8 cellular contexts compared by ENCODE assay signal in genomic region chr7:149144436-149144922, GRCh38. TPM values are rescaled to one million over a fixed set of nuclear protein-coding genes. Genes with fewer than 3 reads are reported as not detected.
DNase-seq lines count a peak whose midpoint lies in the region; ATAC-seq and TF ChIP-seq lines count a peak whose summit lies in the region.
"Not testable (repeated sequence)": the region's sequence is repeated elsewhere in the genome, so short reads cannot be mapped to it uniquely, and the experiment has no call there.

No MANE protein-coding gene starts in this region.

- H3K4me3 Mint-ChIP-seq in GM23338 (peak overlapping the region; percentile 54), MCF 10A (ENCODE audit: unreplicated experiment) (peak overlapping the region; percentile 47)

- peak; percentile 63 for DNase-seq in GM23338 (ENCODE audit: low spot score)
- not testable (repeated sequence) for DNase-seq in LNCaP clone FGC (ENCODE audit: low read depth); RWPE1 (ENCODE audit: low spot score); esophagus squamous epithelium (lab: John Stamatoyannopoulos, UW); smooth muscle cell (lab: John Stamatoyannopoulos, UW; ENCODE audit: unreplicated experiment)
- DNase-seq in MCF 10A (ENCODE audit: unreplicated experiment), result peak; percentile 69
- DNase-seq in mesendoderm, result peak; percentile 30

- peak overlapping the region; percentile 57 for H3K4me2 ChIP-seq in GM23338
- H3K4me2 ChIP-seq in mesendoderm (ENCODE audit: low read length), result not testable (repeated sequence)
- H3K4me2 ChIP-seq in smooth muscle cell, result peak overlapping the region; percentile 37

- peaks cover 38% of the 10 kb centered on the region for H3K4me1 Mint-ChIP-seq in GM23338
- not testable (repeated sequence) for H3K4me1 Mint-ChIP-seq in MCF 10A (ENCODE audit: insufficient read depth, unreplicated experiment)

- H3K27ac Mint-ChIP-seq in GM23338, result peak overlapping the region; percentile 97
- H3K27ac Mint-ChIP-seq in MCF 10A (ENCODE audit: low read depth, unreplicated experiment), result not testable (repeated sequence)

- CTCF ChIA-PET in RWPE1 (lab: Yijun Ruan, JAX), result not testable (repeated sequence)
- CTCF ChIA-PET in MCF 10A (lab: Yijun Ruan, JAX), result interaction anchor here (0.7 to 1.6 kb wide), 2 partner anchors 17 to 18 kb away, joined by 3 to 4 read pairs; partner anchors contain the start of gene ZNF425

- H3K9me2 ChIP-seq in GM23338 (ENCODE audit: insufficient read depth), result not testable (repeated sequence)

- H3K9ac ChIP-seq in mesendoderm (ENCODE audit: low read length); smooth muscle cell (ENCODE audit: low read depth): not testable (repeated sequence)

- not testable (repeated sequence) for H2BK5ac ChIP-seq in mesendoderm (ENCODE audit: low read length)

- H3K27me3 Mint-ChIP-seq in GM23338 (ENCODE audit: insufficient read depth, low read depth, poor library complexity), result peaks cover 19% of the 10 kb centered on the region
- H3K27me3 Mint-ChIP-seq in MCF 10A (ENCODE audit: insufficient read depth, unreplicated experiment), result not testable (repeated sequence)

- H2AK5ac ChIP-seq in mesendoderm (ENCODE audit: low read length), result not testable (repeated sequence)

- not testable (repeated sequence) for H4K20me1 ChIP-seq in GM23338 (replicated peaks; ENCODE audit: insufficient read depth)
- peaks cover 10% of the 10 kb centered on the region for H4K20me1 ChIP-seq in smooth muscle cell (ENCODE audit: low read depth)

- H3K27ac ChIP-seq in 22Rv1, result peak overlapping the region; percentile 91
- peak overlapping the region; percentile 97 for H3K27ac ChIP-seq in GM23338 (ENCODE audit: low read depth)
- H3K27ac ChIP-seq in RWPE1, result peak overlapping the region; percentile 73
- peak overlapping the region; percentile 60 to 97 (median 82) for H3K27ac ChIP-seq in esophagus squamous epithelium
- not testable (repeated sequence) for H3K27ac ChIP-seq in mesendoderm (ENCODE audit: low read depth, low read length)
- peak overlapping the region; percentile 99 for H3K27ac ChIP-seq in smooth muscle cell (ENCODE audit: low read depth)

- H3K4me1 ChIP-seq in GM23338 (ENCODE audit: insufficient read depth), result peaks cover 11% of the 10 kb centered on the region
- H3K4me1 ChIP-seq in esophagus squamous epithelium, result peaks cover 16 to 46% (median 25%) of the 10 kb centered on the region in 3 donors
- not testable (repeated sequence) for H3K4me1 ChIP-seq in mesendoderm (ENCODE audit: control insufficient read depth, low read depth, low read length); smooth muscle cell (ENCODE audit: low read depth)

- TF ChIP-seq CTCF in 22Rv1 (IDR thresholded peaks at IDR 0.05); GM23338 (conservative IDR thresholded peaks at IDR 0.05; ENCODE audit: low read depth in 2 of 2); LNCaP clone FGC (IDR thresholded peaks at IDR 0.05; ENCODE audit: control insufficient read depth, extremely low read depth, insufficient read depth); RWPE1 (conservative IDR thresholded peaks at IDR 0.05; ENCODE audit: low read depth); MCF 10A (IDR thresholded peaks at IDR 0.05; ENCODE audit: unreplicated experiment); esophagus squamous epithelium (IDR thresholded peaks at IDR 0.05); smooth muscle cell (IDR thresholded peaks at IDR 0.05; ENCODE audit: borderline replicate concordance, insufficient read depth, poor library complexity, severe bottlenecking): not testable (repeated sequence)

- not testable (repeated sequence) for TF ChIP-seq POLR2A in esophagus squamous epithelium (IDR thresholded peaks at IDR 0.05)

- not testable (repeated sequence) for BruUV-seq in MCF 10A (replicated peaks; lab: Mats Ljungman, UMichigan)

- intact Hi-C loops in MCF 10A (cut with micrococcal nuclease); esophagus squamous epithelium (cut with DNase I): not testable (repeated sequence)

- peaks cover 34% of the 10 kb centered on the region for H3K79me2 ChIP-seq in GM23338 (replicated peaks; ENCODE audit: insufficient read depth)
- H3K79me2 ChIP-seq in mesendoderm (ENCODE audit: control insufficient read depth, insufficient read depth, low read length), result peaks cover 16% of the 10 kb centered on the region
- H3K79me2 ChIP-seq in smooth muscle cell (ENCODE audit: low read depth), result peaks cover 18% of the 10 kb centered on the region

- H3K79me1 ChIP-seq in mesendoderm (ENCODE audit: low read length), result not testable (repeated sequence)

- H3K56ac ChIP-seq in mesendoderm (ENCODE audit: low read length), result peak overlapping the region; percentile 15

- H3K4me3 ChIP-seq in GM23338 (peak overlapping the region; percentile 31), LNCaP clone FGC (ENCODE audit: low read depth, low read length) (peak overlapping the region; percentile 31), esophagus squamous epithelium (peak overlapping the region in 3 of 4 donors; percentile 15 to 39 (median 28))
- not testable (repeated sequence) for H3K4me3 ChIP-seq in mesendoderm (ENCODE audit: low read length); smooth muscle cell

- 33 to 58% methylated on average over 14 of the region's 14 CpGs for WGBS in esophagus squamous epithelium, 2 donors
- no CpG with 5 or more reads among the region's 14 CpGs for WGBS in mesendoderm (ENCODE audit: extremely low coverage, insufficient coverage, low lambda C conversion rate)
- 20% methylated on average over 14 of the region's 14 CpGs for WGBS in smooth muscle cell (ENCODE audit: low lambda C conversion rate)

- not testable (repeated sequence) for H2BK15ac ChIP-seq in mesendoderm (replicated peaks; ENCODE audit: low read depth)

- H3K4ac ChIP-seq in mesendoderm (ENCODE audit: low read depth, low read length), result not testable (repeated sequence)

- not testable (repeated sequence) for H2BK120ac ChIP-seq in mesendoderm (ENCODE audit: low read depth, low read length)

- peaks cover 21% of the 10 kb centered on the region for H3K36me3 Mint-ChIP-seq in GM23338 (ENCODE audit: low read depth)
- H3K36me3 Mint-ChIP-seq in MCF 10A (ENCODE audit: insufficient read depth, unreplicated experiment), result not testable (repeated sequence)

- not testable (repeated sequence) for H3K9me3 Mint-ChIP-seq in GM23338; MCF 10A (ENCODE audit: unreplicated experiment)

- H3K9me3 ChIP-seq in esophagus squamous epithelium; smooth muscle cell (replicated peaks; ENCODE audit: low read depth): not testable (repeated sequence)

- not testable (repeated sequence) for H3F3A ChIP-seq in GM23338 (replicated peaks; ENCODE audit: low read depth); smooth muscle cell (ENCODE audit: low read depth)

- ATAC-seq in GM23338, result peak; percentile 2; the same call in 2 of the 3 replicates

- not testable (repeated sequence) for H3K23ac ChIP-seq in mesendoderm (ENCODE audit: low read length)

- not testable (repeated sequence) for H3K36me3 ChIP-seq in GM23338 (ENCODE audit: insufficient read depth); esophagus squamous epithelium; mesendoderm (ENCODE audit: control insufficient read depth, insufficient read depth, low read length); smooth muscle cell (ENCODE audit: low read depth)

- peak overlapping the region; percentile 46 for H3K18ac ChIP-seq in mesendoderm (ENCODE audit: low read length)

- H2AFZ ChIP-seq in GM23338; smooth muscle cell (ENCODE audit: low read depth): not testable (repeated sequence)

- not testable (repeated sequence) for H4K8ac ChIP-seq in mesendoderm (ENCODE audit: low read depth, low read length)

- POLR2A ChIA-PET in RWPE1 (lab: Yijun Ruan, JAX; ENCODE audit: low non-redundant PET), result not testable (repeated sequence)
- POLR2A ChIA-PET in MCF 10A (lab: Yijun Ruan, JAX), result interaction anchor here (0.8 to 1.7 kb wide), 3 partner anchors 9 to 52 kb away, joined by 3 to 19 read pairs (median 5); partner anchors contain the start of gene ZNF425

- H3K27me3 ChIP-seq in GM23338 (ENCODE audit: insufficient read depth); esophagus squamous epithelium; mesendoderm (ENCODE audit: insufficient read depth, low read length, poor library complexity); smooth muscle cell (ENCODE audit: low read depth): not testable (repeated sequence)

- H4K5ac ChIP-seq in mesendoderm (ENCODE audit: low read length), result not testable (repeated sequence)

RNA-seq across cellular contexts. Expression of gene ZNF398, which starts 2.8 kb away (rescaled TPM):
- total RNA-seq in GM23338 (2014; rRNA removed; shearing (Covaris generic)), result 92.7 and 99.6 TPM in 2 replicates
- 18.2 and 20.7 TPM in 2 replicates for polyA plus RNA-seq in GM23338 (2016; fragmentation: Nextera tagmentation; extraction: Ambion mirVana)
- 13.8 and 15.7 TPM in 2 replicates for total RNA-seq in MCF 10A (2022)
- total RNA-seq in esophagus squamous epithelium, result 10 to 100 TPM in 3 of 4 donors, 1 to 10 TPM in 1; 8.9 to 20.8 (median 12.6) TPM
- polyA plus RNA-seq in mesendoderm (2013, experiment 1 of 2), result 9.1 TPM
- 9.8 TPM for polyA plus RNA-seq in mesendoderm (2013, experiment 2 of 2)
- 12.4 and 15.1 TPM in 2 replicates for total RNA-seq in smooth muscle cell
- 8.8 and 9.0 TPM in 2 replicates for polyA plus RNA-seq in smooth muscle cell

RNA-seq across cellular contexts. Expression of gene ZNF425, which starts 18.4 kb away (rescaled TPM):
- total RNA-seq in GM23338 (2014; rRNA removed; shearing (Covaris generic)), result 4.3 and 5.0 TPM in 2 replicates
- polyA plus RNA-seq in GM23338 (2016; fragmentation: Nextera tagmentation; extraction: Ambion mirVana), result 3.0 and 4.3 TPM in 2 replicates
- total RNA-seq in MCF 10A (2022), result 2.6 and 3.3 TPM in 2 replicates
- 1 to 10 TPM; 1.8 to 4.8 (median 3.7) TPM for total RNA-seq in esophagus squamous epithelium
- polyA plus RNA-seq in mesendoderm (2013, experiment 1 of 2), result 2.1 TPM
- 2.4 TPM for polyA plus RNA-seq in mesendoderm (2013, experiment 2 of 2)
- total RNA-seq in smooth muscle cell, result 2.4 and 4.5 TPM in 2 replicates
- polyA plus RNA-seq in smooth muscle cell, result 3.2 and 4.3 TPM in 2 replicates

RNA-seq across cellular contexts. Expression of gene ZNF282, which starts 50.9 kb away (rescaled TPM):
- 34.3 and 36.3 TPM in 2 replicates for total RNA-seq in GM23338 (2014; rRNA removed; shearing (Covaris generic))
- polyA plus RNA-seq in GM23338 (2016; fragmentation: Nextera tagmentation; extraction: Ambion mirVana) (7.2 and 7.4 TPM in 2 replicates), smooth muscle cell (5.0 and 7.0 TPM in 2 replicates)
- total RNA-seq in MCF 10A (2022) (43.9 and 46.4 TPM in 2 replicates), esophagus squamous epithelium (10 to 100 TPM; 13.9 to 21.7 (median 16.9) TPM), smooth muscle cell (8.9 and 11.0 TPM in 2 replicates)
- 17.2 TPM for polyA plus RNA-seq in mesendoderm (2013, experiment 1 of 2)
- 17.8 TPM for polyA plus RNA-seq in mesendoderm (2013, experiment 2 of 2)

RNA-seq across cellular contexts. Expression of gene ZNF786, which starts 54.0 kb away (rescaled TPM):
- 18.4 and 19.8 TPM in 2 replicates for total RNA-seq in GM23338 (2014; rRNA removed; shearing (Covaris generic))
- polyA plus RNA-seq in GM23338 (2016; fragmentation: Nextera tagmentation; extraction: Ambion mirVana) (6.1 and 7.1 TPM in 2 replicates), smooth muscle cell (2.3 and 3.1 TPM in 2 replicates)
- total RNA-seq in MCF 10A (2022) (5.6 and 6.7 TPM in 2 replicates), esophagus squamous epithelium (10 to 100 TPM in 1 of 4 donors, 1 to 10 TPM in 3; 3.5 to 11.4 (median 6.1) TPM), smooth muscle cell (2.2 and 2.5 TPM in 2 replicates)
- 4.5 TPM for polyA plus RNA-seq in mesendoderm (2013, experiment 1 of 2)
- polyA plus RNA-seq in mesendoderm (2013, experiment 2 of 2), result 4.7 TPM
